In the genomic region with DNA sequence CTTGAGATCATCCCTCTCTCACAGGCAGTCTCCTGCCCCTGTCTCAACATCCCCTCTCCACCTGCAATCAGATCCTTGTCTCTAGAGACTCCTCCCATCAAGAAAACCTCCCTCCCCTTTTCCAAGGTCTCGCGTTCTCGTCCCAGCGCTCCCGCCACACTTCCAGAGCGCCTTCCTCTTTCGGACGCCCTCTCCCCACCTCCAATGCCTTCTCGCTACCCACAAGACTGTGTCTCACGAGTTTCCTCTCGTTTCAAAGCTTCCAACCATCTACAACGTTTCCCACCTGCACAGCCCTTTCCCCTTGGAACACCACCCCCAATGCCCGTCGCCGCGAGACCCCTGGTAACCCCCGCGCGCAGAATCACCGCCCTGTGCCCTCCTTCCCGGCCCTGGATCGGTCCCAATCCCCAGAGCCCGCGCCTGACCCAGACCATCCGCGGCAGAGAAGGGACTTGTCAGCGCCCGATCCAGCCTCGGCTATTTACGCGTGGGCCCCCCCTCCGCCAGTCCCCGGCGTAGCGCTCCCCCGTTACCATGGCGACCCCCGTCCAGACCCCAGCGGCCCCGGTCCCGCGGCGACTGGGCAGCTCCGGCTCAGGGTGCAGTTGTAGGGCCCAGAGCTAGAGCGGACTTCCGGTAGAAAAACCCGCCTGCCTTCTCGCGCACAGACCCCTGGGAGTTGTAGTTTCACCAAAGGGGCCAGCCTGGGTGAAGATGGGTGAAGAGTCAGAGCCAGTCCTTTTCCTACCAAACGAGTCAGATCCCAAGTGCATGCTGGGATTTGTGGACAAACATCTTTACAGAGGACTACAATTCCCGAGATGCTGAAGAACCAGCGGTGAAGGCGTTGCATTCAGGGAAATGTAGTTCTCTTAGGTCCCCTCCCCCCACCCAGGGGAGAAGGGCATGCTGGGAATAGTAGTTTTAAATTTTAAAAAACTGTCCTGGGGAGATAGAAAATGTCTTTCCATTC, we compare ENCODE assay signal across 8 cellular contexts. TPM values are rescaled to one million over a fixed set of nuclear protein-coding genes. Genes with fewer than 3 reads are reported as not detected.
DNase-seq lines count a peak whose midpoint lies in the region; ATAC-seq, FAIRE-seq and TF ChIP-seq lines count a peak whose summit lies in the region.

TSS of gene AP2S1 (minus strand) at position 619 of the 976 bp plus-strand sequence. CDS start at position 539, 80 bp downstream.

- H2AFZ ChIP-seq in OCI-LY7 (ENCODE audit: low read length) (peak within 1 kb of the TSS; percentile 53; the same call in 1 of the 2 replicates), endothelial cell of umbilical vein (ENCODE audit: low read depth, low read length) (peak within 1 kb of the TSS; percentile 76)

- H3K9ac ChIP-seq in endothelial cell of umbilical vein (replicated peaks; ENCODE audit: extremely low read depth, insufficient read depth, low read length): peak within 1 kb of the TSS; percentile 97

- POLR2A ChIA-PET in OCI-LY7 (lab: Charles Lee) (interaction anchor here (0.5 to 0.6 kb wide), 2 partner anchors 18 to 56 kb away, joined by 4 to 8 read pairs; no protein-coding TSS in a partner anchor), endothelial cell of umbilical vein (lab: Charles Lee) (interaction anchor here (0.6 to 1.0 kb wide), 2 partner anchors 62 to 144 kb away, joined by 3 read pairs; partner anchors contain the start of gene SLC1A5)

- ATAC-seq in GM21526 (IDR thresholded peaks at IDR 0.05; ENCODE audit: low FRiP score, unreplicated experiment): peak; percentile 84

- peaks cover 16% of the 10 kb centered on the region for H3K4me1 ChIP-seq in OCI-LY7 (ENCODE audit: insufficient read depth, low read length, poor library complexity, severe bottlenecking)
- H3K4me1 ChIP-seq in endothelial cell of umbilical vein (ENCODE audit: control insufficient read depth, extremely low read depth, insufficient read depth, low read length): peaks cover 10% of the 10 kb centered on the region

- intact Hi-C loops in OCI-LY7 (cut with micrococcal nuclease; ENCODE audit: unreplicated experiment) (loop anchor here (10.0 kb wide), 1 partner anchor 264 kb away; the partner anchor contains the start of gene ZC3H4), endothelial cell of umbilical vein (cut with micrococcal nuclease) (loop anchor here (1.0 kb wide), 2 partner anchors 10 to 62 kb away; partner anchors contain the start of genes ARHGAP35 and SLC1A5)

- no peaks in the 10 kb centered on the region for H3K9me3 ChIP-seq in OCI-LY7 (ENCODE audit: low read length)
- H3K9me3 ChIP-seq in endothelial cell of umbilical vein (replicated peaks; ENCODE audit: control insufficient read depth, insufficient read depth, low read length): no peaks in the 10 kb centered on the region

- dilution Hi-C loops in endothelial cell of umbilical vein (cut with MboI; ENCODE audit: extremely low pct_ligation_motif_present, low sequenced_read_pairs): no loop called here

- H4K20me1 ChIP-seq in OCI-LY7 (ENCODE audit: insufficient read depth, low read length) (no peaks in the 10 kb centered on the region), endothelial cell of umbilical vein (replicated peaks; ENCODE audit: control insufficient read depth, extremely low read depth, insufficient read depth, low read length) (no peaks in the 10 kb centered on the region)

- H3K27ac ChIP-seq in OCI-LY7 (ENCODE audit: low read depth, low read length, poor library complexity, severe bottlenecking) (peak within 1 kb of the TSS; percentile 5), endothelial cell of umbilical vein (ENCODE audit: insufficient read depth, low read depth, low read length) (peak within 1 kb of the TSS; percentile 73)

- TF ChIP-seq CTCF in D721Med (IDR thresholded peaks at IDR 0.05; ENCODE audit: insufficient read depth, missing control alignments): no peak
- no peak for TF ChIP-seq CTCF in OCI-LY7 (conservative IDR thresholded peaks at IDR 0.05; ENCODE audit: low read length)
- TF ChIP-seq CTCF in endothelial cell of umbilical vein (IDR thresholded peaks at IDR 0.05; ENCODE audit: extremely low read depth in 1 of 2, insufficient read depth in 1 of 2, low read depth in 1 of 2, low read length in 2 of 2): no peak

- FAIRE-seq in D721Med (lab: Jason Lieb, UNC): peak; percentile 71
- peak; percentile 98 for FAIRE-seq in endothelial cell of umbilical vein (lab: Jason Lieb, UNC)

- CTCF ChIA-PET in OCI-LY7 (lab: Charles Lee; ENCODE audit: unreplicated experiment) (no interaction called here), endothelial cell of umbilical vein (lab: Charles Lee) (interaction anchor here (0.8 to 2.3 kb wide), 5 partner anchors 10 to 162 kb away, joined by 3 to 9 read pairs (median 3); no protein-coding TSS in a partner anchor)

- DNase-seq in D721Med (ENCODE audit: insufficient read length, low spot score) (peak; percentile 94), HuH-7.5 (ENCODE audit: low spot score) (peak; percentile 93), OCI-LY7 (ENCODE audit: low spot score) (peak; percentile 98), activated T-cell treated with anti-CD3 and anti-CD28 coated beads for 1 hour (ENCODE audit: low read depth) (peak; percentile 86), endothelial cell of umbilical vein (ENCODE audit: low read depth, low spot score) (peak; percentile 99), midbrain (lab: John Stamatoyannopoulos, UW) (peak; percentile 99)
- DNase-seq in stimulated activated CD8-positive, alpha-beta memory T cell treated with anti-CD3 and anti-CD28 coated beads, Interleukin-2, amount 100 ng/mL, for 1 hour (ENCODE audit: low read depth in 2 of 2): peak; percentile 74 to 81

- H3K4me2 ChIP-seq in OCI-LY7 (ENCODE audit: low read length): peak within 1 kb of the TSS; percentile 76
- H3K4me2 ChIP-seq in endothelial cell of umbilical vein (ENCODE audit: insufficient read depth, low read length): peak within 1 kb of the TSS; percentile 89

- H3K9me1 ChIP-seq in endothelial cell of umbilical vein (replicated peaks; ENCODE audit: control insufficient read depth, extremely low read depth, insufficient read depth, low read length): no peaks in the 10 kb centered on the region

- H3K79me2 ChIP-seq in OCI-LY7 (ENCODE audit: insufficient read depth, low read depth, low read length) (peaks cover 12% of the 10 kb centered on the region; the same call in 1 of the 2 replicates), endothelial cell of umbilical vein (ENCODE audit: control insufficient read depth, insufficient read depth, low read length) (peaks cover 31% of the 10 kb centered on the region)

- H3K4me3 ChIP-seq in OCI-LY7 (ENCODE audit: low read depth, low read length, poor library complexity, severe bottlenecking): peak within 1 kb of the TSS; percentile 90
- H3K4me3 ChIP-seq in endothelial cell of umbilical vein (replicated peaks in 1 of 3; ENCODE audit: insufficient read depth in 1 of 3, low read depth in 1 of 3, low read length in 3 of 3): peak within 1 kb of the TSS; percentile 71 to 97 (median 89)

- H3K9me2 ChIP-seq in OCI-LY7 (ENCODE audit: insufficient read depth, low read length): no peaks in the 10 kb centered on the region

- H3K27me3 ChIP-seq in endothelial cell of umbilical vein (ENCODE audit: control insufficient read depth in 2 of 2, insufficient read depth in 2 of 2, low read length in 2 of 2): no peaks in the 10 kb centered on the region

- H3K36me3 ChIP-seq in OCI-LY7 (ENCODE audit: insufficient read depth, low read length) (peaks cover 10% of the 10 kb centered on the region), endothelial cell of umbilical vein (ENCODE audit: control insufficient read depth in 2 of 2, extremely low read depth in 1 of 2, insufficient read depth in 2 of 2, low read length in 2 of 2) (peaks cover 3 to 6% of the 10 kb centered on the region in 2 experiments)

- peak; percentile 70 for TF ChIP-seq POLR2A in endothelial cell of umbilical vein (IDR thresholded peaks at IDR 0.05; ENCODE audit: low read depth, low read length)

- BruUV-seq in OCI-LY7 (replicated peaks; lab: Mats Ljungman, UMichigan): no TSS peak
- no TSS peak for BruUV-seq in endothelial cell of umbilical vein (replicated peaks; lab: Mats Ljungman, UMichigan)

TF ChIP-seq in endothelial cell of umbilical vein, 7 proteins besides CTCF, POLR2A, EP300 and RAD21:
- TF ChIP-seq FOS (IDR thresholded peaks at IDR 0.05; ENCODE audit: borderline replicate concordance, insufficient read depth, low read length): no peak
- TF ChIP-seq POLR2AphosphoS5 (IDR thresholded peaks at IDR 0.05; ENCODE audit: insufficient read depth, low read depth, low read length): peak; percentile 73
- TF ChIP-seq GATA2 (IDR thresholded peaks at IDR 0.05; ENCODE audit: insufficient read depth, insufficient read length, low read depth, low read length): peak; percentile 44
- no peak for TF ChIP-seq JUN (IDR thresholded peaks at IDR 0.05; ENCODE audit: borderline replicate concordance, insufficient read depth, insufficient read length, low read depth)
- TF ChIP-seq MYC (IDR thresholded peaks at IDR 0.05; ENCODE audit: low read depth, low read length): no peak
TF ChIP-seq in endothelial cell of umbilical vein: peak in this region for 2.

RNA-seq across cellular contexts. Expression of gene AP2S1, which starts in this region (rescaled TPM):
- 105 and 110 TPM in 2 replicates for total RNA-seq in OCI-LY7 (2014; rRNA removed; shearing (Covaris generic))
- total RNA-seq in OCI-LY7 (2022) (79.3 and 88.2 TPM in 2 replicates), endothelial cell of umbilical vein (279 and 313 TPM in 2 replicates)
- polyA plus RNA-seq in endothelial cell of umbilical vein: 376 and 417 TPM in 2 replicates
- 283 and 300 TPM in 2 replicates for polyA plus RNA-seq in endothelial cell of umbilical vein (2011; cell fraction: cytosol; rRNA removed)
- polyA plus RNA-seq in endothelial cell of umbilical vein (2011; cell fraction: nucleus; rRNA removed): 93.6 and 108 TPM in 2 replicates
- polyA plus RNA-seq in endothelial cell of umbilical vein (2012): 320 and 378 TPM in 2 replicates
- polyA minus RNA-seq in endothelial cell of umbilical vein: 115 and 153 TPM in 2 replicates
- 93.2 TPM for polyA minus RNA-seq in endothelial cell of umbilical vein (2011; cell fraction: cytosol; rRNA and poly(A)+ RNA removed)
- polyA minus RNA-seq in endothelial cell of umbilical vein (2011; cell fraction: nucleus; rRNA and poly(A)+ RNA removed): 22.7 and 27.2 TPM in 2 replicates

Comparison
In these comparisons a context has a peak if more than half of its experiments do, and no peak if none do; other contexts are left out.
1. Peak in every context shown above with its lines: DNase-seq, ATAC-seq, H3K4me3 ChIP-seq and H3K27ac ChIP-seq.